19 cellular contexts compared by ENCODE assay signal in the genomic region with DNA sequence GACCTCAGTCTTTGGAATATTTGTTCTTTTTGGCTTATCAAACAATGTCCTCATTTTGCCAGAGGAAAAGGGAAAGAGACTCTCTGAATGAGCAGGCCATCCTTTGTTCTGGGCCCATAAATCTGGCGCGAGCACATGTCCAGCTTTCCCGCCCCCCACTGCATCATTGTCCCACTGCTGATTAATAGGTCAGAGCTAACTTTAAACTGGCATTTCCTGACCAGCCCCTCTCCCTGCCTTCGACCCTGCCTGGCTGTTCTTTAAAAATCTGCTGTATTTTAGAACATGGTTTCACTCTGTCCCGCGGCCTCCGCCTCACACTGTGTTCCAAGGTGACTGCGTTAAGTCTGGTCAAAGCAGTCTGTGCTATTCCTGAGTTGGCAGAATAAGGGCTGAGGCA.
A peak's percentile ranks its signal among the peaks of the same experiment; 100 is the strongest.
DNase-seq lines count a peak whose midpoint lies in the region; ATAC-seq and TF ChIP-seq lines count a peak whose summit lies in the region.
"Had no signal": no experiment of that assay in that cellular context is flagged by ENCODE, and none has a peak within 500 bp of the region (broad histone marks: within the 10 kb centered on the region; RNA-seq: fewer than 3 reads in every experiment).

No MANE protein-coding gene starts in this region.

- H3K36me3 ChIP-seq in testis (ENCODE audit: low read depth, missing control alignments): no peaks in the 10 kb centered on the region
- H3K36me3 ChIP-seq: BLaER1 treated with 17β-estradiol and CSF1 and Interleukin-3, amounts not matched to agents 10 nM and 100 nM; pancreas had no signal

- no peak for TF ChIP-seq CTCF in testis (IDR thresholded peaks at IDR 0.05)

- intact Hi-C loops in cardiac septum (cut with DNase I) (no loop called here), testis (cut with DNase I; ENCODE audit: low total_unique reads) (no loop called here)

- in situ Hi-C loops in ACHN (cut with HindIII; ENCODE audit: low pct_ligation_motif_present, low pct_unique_long_range_greater_than_20kb, low sequenced_read_pairs): no loop called here
- in situ Hi-C loops in G401 (cut with HindIII; ENCODE audit: low sequenced_read_pairs): no loop called here

- H3K4me1 ChIP-seq in testis: peaks cover 4% of the 10 kb centered on the region
- H3K4me1 ChIP-seq: pancreas had no signal

- H3K27ac ChIP-seq in testis: peak overlapping the region; percentile 8 to 81
- H3K27ac ChIP-seq: BLaER1 treated with 17β-estradiol and CSF1 and Interleukin-3, amounts not matched to agents 10 nM and 100 nM; pancreas had no signal

- no peak for ATAC-seq in HG02852 (IDR thresholded peaks at IDR 0.05; ENCODE audit: unreplicated experiment)
- ATAC-seq: activated CD4-positive, alpha-beta T cell treated with anti-CD3 and anti-CD28 coated beads for 36 hours; naive thymus-derived CD8-positive, alpha-beta T cell; pancreas; PC-3 had no signal

- H3K27me3 ChIP-seq in testis: no peaks in the 10 kb centered on the region
- H3K27me3 ChIP-seq: BLaER1 treated with 17β-estradiol and CSF1 and Interleukin-3, amounts not matched to agents 10 nM and 100 nM; pancreas had no signal

- no peaks in the 10 kb centered on the region for H3K9me3 ChIP-seq in testis
- H3K9me3 ChIP-seq: pancreas had no signal

- H3K4me3 ChIP-seq in testis: no peak overlapping the region
- H3K4me3 ChIP-seq: BLaER1 treated with 17β-estradiol and CSF1 and Interleukin-3, amounts not matched to agents 10 nM and 100 nM; pancreas; skin epidermis had no signal

- DNase-seq in NCI-H69 (lab: John Stamatoyannopoulos, UW) (peak; percentile 86), cardiac septum (ENCODE audit: low spot score) (peak; percentile 80), midbrain (lab: John Stamatoyannopoulos, UW) (peak; percentile 4), testis (peak; percentile 30), ACHN (no peak), NCI-H1092 treated with DMSO at 0.1 percent for 48 hours (lab: John Stamatoyannopoulos, UW) (no peak), G401 (ENCODE audit: low spot score) (no peak)
- DNase-seq: activated CD4-positive, alpha-beta T cell treated with anti-CD3 and anti-CD28 coated beads for 36 hours; HCEC 1CT; naive thymus-derived CD8-positive, alpha-beta T cell; NCI-H1417; NCI-H2171; pancreas; PC-3; stimulated activated CD4-positive, alpha-beta T cell treated with anti-CD3 and anti-CD28 coated beads, Interleukin-4, amount 100 ng/mL, for 1 hour; T-helper 1 cell had no signal

- WGBS in testis, 2 donors: 58 to 73% methylated on average over 8 of the region's 8 CpGs

- no peak for TF ChIP-seq POLR2A in testis (IDR thresholded peaks at IDR 0.05)

Comparison
In these comparisons a context has a peak if more than half of its experiments do, and no peak if none do; other contexts are left out.
1. DNase-seq: peak in NCI-H69 (single experiment), cardiac septum (single experiment), midbrain (single experiment) and testis (single experiment); none in ACHN (single experiment), NCI-H1092 treated with DMSO at 0.1 percent for 48 hours (single experiment) and G401 (single experiment).